1 cellular context compared by ENCODE assay signal in genomic region chr10:95788830-95789229, GRCh38.
TF ChIP-seq lines count a peak whose summit lies in the region.

No MANE protein-coding gene starts in this region.

TF ChIP-seq in WTC11, 78 proteins besides CTCF, POLR2A, EP300 and RAD21 (continued from another document):
- no peak for TF ChIP-seq ZNF532 (CRISPR knock-in tag; IDR thresholded peaks at IDR 0.05; ENCODE audit: borderline replicate concordance)
